In genomic region chr1:205205055-205205454, GRCh38 we compare ENCODE assay signal across 1 cellular context.
TF ChIP-seq lines count a peak whose summit lies in the region.

No MANE protein-coding gene starts in this region.

TF ChIP-seq in IMR-90, 13 proteins besides CTCF, POLR2A, EP300 and RAD21:
- TF ChIP-seq CHD1 (IDR thresholded peaks at IDR 0.05; ENCODE audit: low read depth, low read length): no peak
- no peak for TF ChIP-seq RFX5 (IDR thresholded peaks at IDR 0.05; ENCODE audit: low read depth, low read length)
- TF ChIP-seq SMC3 (IDR thresholded peaks at IDR 0.05; ENCODE audit: low read depth, low read length): no peak
- TF ChIP-seq RCOR1 (IDR thresholded peaks at IDR 0.05; ENCODE audit: insufficient replicate concordance, low read length): no peak
- TF ChIP-seq CEBPB (IDR thresholded peaks at IDR 0.05; ENCODE audit: low read depth, low read length): no peak
- no peak for TF ChIP-seq MXI1 (IDR thresholded peaks at IDR 0.05; ENCODE audit: borderline replicate concordance, low read depth, low read length)
- no peak for TF ChIP-seq MAFK (IDR thresholded peaks at IDR 0.05; ENCODE audit: low read depth, low read length)
- TF ChIP-seq NFE2L2 (IDR thresholded peaks at IDR 0.05; ENCODE audit: low read depth, low read length): no peak
- no peak for TF ChIP-seq MAZ (IDR thresholded peaks at IDR 0.05; ENCODE audit: borderline replicate concordance, low read depth, low read length)
- TF ChIP-seq USF2 (IDR thresholded peaks at IDR 0.05; ENCODE audit: low read depth, low read length): no peak
